Comparison of ENCODE assay signal across 14 cellular contexts in the genomic region with DNA sequence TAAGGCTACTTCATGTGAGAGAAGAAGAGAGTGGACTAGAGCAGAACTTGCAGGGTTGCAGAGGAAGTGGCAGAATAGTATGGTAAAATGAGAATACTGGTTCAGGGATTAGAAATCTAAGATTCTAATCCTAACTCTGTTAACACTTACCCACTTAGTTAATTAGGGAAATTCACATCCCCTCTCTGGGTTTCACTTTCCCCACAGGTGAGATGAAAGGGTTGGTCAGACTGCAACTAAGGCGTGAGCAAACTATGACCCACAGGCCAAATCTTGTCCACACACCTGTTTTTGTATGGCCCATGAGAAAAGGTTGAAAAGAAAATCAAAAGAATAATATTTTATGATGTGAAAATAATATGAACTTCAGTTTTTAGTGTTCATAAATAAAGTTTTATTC.
DNase-seq lines count a peak whose midpoint lies in the region; ATAC-seq and TF ChIP-seq lines count a peak whose summit lies in the region.
"Had no signal": no experiment of that assay in that cellular context is flagged by ENCODE, and none has a peak within 500 bp of the region (broad histone marks: within the 10 kb centered on the region; RNA-seq: fewer than 3 reads in every experiment).

No MANE protein-coding gene starts in this region.

- H3K9me3 Mint-ChIP-seq in CD8-positive, alpha-beta T cell, result no peaks in the 10 kb centered on the region
- H3K9me3 Mint-ChIP-seq in immature natural killer cell, result no peaks in the 10 kb centered on the region

- no peak overlapping the region for H3K4me3 ChIP-seq in CD8-positive, alpha-beta T cell (ENCODE audit: low read depth, low read length)
- H3K4me3 ChIP-seq: suprapubic skin had no signal

- no peak overlapping the region for H3K4me3 Mint-ChIP-seq in CD8-positive, alpha-beta T cell
- no peak overlapping the region for H3K4me3 Mint-ChIP-seq in immature natural killer cell

- H3K4me1 Mint-ChIP-seq in CD8-positive, alpha-beta T cell (ENCODE audit: low read depth), result peaks cover 3% of the 10 kb centered on the region
- H3K4me1 Mint-ChIP-seq in immature natural killer cell, result peaks cover 2 to 14% of the 10 kb centered on the region in 2 donors

- H3K9me3 ChIP-seq in CD8-positive, alpha-beta T cell (ENCODE audit: low read length), result no peaks in the 10 kb centered on the region
- H3K9me3 ChIP-seq: suprapubic skin had no signal

- H3K27ac ChIP-seq in CD8-positive, alpha-beta T cell (ENCODE audit: low read depth, low read length), result no peak overlapping the region
- H3K27ac ChIP-seq: suprapubic skin had no signal

- H3K36me3 ChIP-seq in CD8-positive, alpha-beta T cell (ENCODE audit: insufficient read depth, low read length), result peaks cover 76% of the 10 kb centered on the region

- H3K36me3 Mint-ChIP-seq in CD8-positive, alpha-beta T cell, result peaks cover 70% of the 10 kb centered on the region
- peaks cover 19 to 59% (median 31%) of the 10 kb centered on the region in 3 donors for H3K36me3 Mint-ChIP-seq in immature natural killer cell

- CTCF ChIA-PET in CD8-positive, alpha-beta T cell (lab: Charles Lee), result interaction anchor here (1.4 kb wide), 1 partner anchor 63 kb away, joined by 3 read pairs; no protein-coding TSS in a partner anchor

- intact Hi-C loops in CD8-positive, alpha-beta T cell (cut with DNase I, micrococcal nuclease), result no loop called here

- ATAC-seq in CD8-positive, alpha-beta T cell, result no peak
- peak; percentile 45 for ATAC-seq in GM18498 (IDR thresholded peaks at IDR 0.05; ENCODE audit: unreplicated experiment)
- peak; percentile 47 for ATAC-seq in HG03432 (IDR thresholded peaks at IDR 0.05; ENCODE audit: unreplicated experiment)

- H3K27me3 Mint-ChIP-seq in CD8-positive, alpha-beta T cell (ENCODE audit: low read depth), result no peaks in the 10 kb centered on the region
- H3K27me3 Mint-ChIP-seq in immature natural killer cell (ENCODE audit: low read depth in 3 of 3), result peaks cover 0 to 1% (median 0%) of the 10 kb centered on the region in 3 donors

- H3K4me1 ChIP-seq in CD8-positive, alpha-beta T cell (ENCODE audit: insufficient read depth, low read length), result no peaks in the 10 kb centered on the region
- H3K4me1 ChIP-seq: suprapubic skin had no signal

- POLR2A ChIA-PET in CD8-positive, alpha-beta T cell (lab: Charles Lee), result no interaction called here

- DNase-seq in CD8-positive, alpha-beta T cell, result no peak
- DNase-seq in immature natural killer cell (no peak), mesenteric fat pad (ENCODE audit: low spot score) (no peak), superior temporal gyrus (ENCODE audit: extremely low spot score) (no peak)
- no peak for DNase-seq in activated CD4-positive, CD25-positive, alpha-beta regulatory T cell treated with anti-CD3 and anti-CD28 coated beads, Interleukin-2, amount 50 U/mL, for 72 hours
- DNase-seq: head of caudate nucleus, mesendoderm, NCI-H1436 treated with DMSO at 0.1 percent for 48 hours, NCI-H446 treated with DMSO at 0.1 percent for 48 hours, Right ventricle myocardium superior, T-helper 1 cell had no signal

- no peak for TF ChIP-seq CTCF in CD8-positive, alpha-beta T cell (IDR thresholded peaks at IDR 0.05)

- no peaks in the 10 kb centered on the region for H3K27me3 ChIP-seq in CD8-positive, alpha-beta T cell (ENCODE audit: insufficient read depth, low read length)
- H3K27me3 ChIP-seq: suprapubic skin had no signal

- H3K27ac Mint-ChIP-seq in CD8-positive, alpha-beta T cell, result peak overlapping the region; percentile 60
- H3K27ac Mint-ChIP-seq in immature natural killer cell, result peak overlapping the region; percentile 14 to 84 (median 67)
